Comparison of ENCODE assay signal across 1 cellular context in genomic region chr4:173211838-173212237, GRCh38.
TF ChIP-seq lines count a peak whose summit lies in the region.

No MANE protein-coding gene starts in this region.

TF ChIP-seq in GM23338, 12 proteins besides CTCF, POLR2A, EP300 and RAD21 (continued from another document):
- TF ChIP-seq ZNF462 (CRISPR knock-in tag; IDR thresholded peaks at IDR 0.05) (no peak), ZNF114 (CRISPR knock-in tag; IDR thresholded peaks at IDR 0.05) (no peak), POLR2AphosphoS5 (IDR thresholded peaks at IDR 0.05; ENCODE audit: low read depth) (no peak), ZNF331 (CRISPR knock-in tag; IDR thresholded peaks at IDR 0.05; ENCODE audit: low read depth) (no peak), JUNB (IDR thresholded peaks at IDR 0.05; ENCODE audit: unreplicated experiment) (no peak), EZH2phosphoT487 (IDR thresholded peaks at IDR 0.05; ENCODE audit: unreplicated experiment) (no peak), EZH2 (IDR thresholded peaks at IDR 0.05; ENCODE audit: low read depth, unreplicated experiment) (no peak), ETS1 (IDR thresholded peaks at IDR 0.05) (no peak)
